In genomic region chr22:31754813-31755212, GRCh38 we compare ENCODE assay signal across 2 cellular contexts.
TF ChIP-seq lines count a peak whose summit lies in the region.

No MANE protein-coding gene starts in this region.

TF ChIP-seq in SK-N-SH, 30 proteins besides CTCF, POLR2A, EP300 and RAD21 (continued from another document):
- TF ChIP-seq, protein P1, sequence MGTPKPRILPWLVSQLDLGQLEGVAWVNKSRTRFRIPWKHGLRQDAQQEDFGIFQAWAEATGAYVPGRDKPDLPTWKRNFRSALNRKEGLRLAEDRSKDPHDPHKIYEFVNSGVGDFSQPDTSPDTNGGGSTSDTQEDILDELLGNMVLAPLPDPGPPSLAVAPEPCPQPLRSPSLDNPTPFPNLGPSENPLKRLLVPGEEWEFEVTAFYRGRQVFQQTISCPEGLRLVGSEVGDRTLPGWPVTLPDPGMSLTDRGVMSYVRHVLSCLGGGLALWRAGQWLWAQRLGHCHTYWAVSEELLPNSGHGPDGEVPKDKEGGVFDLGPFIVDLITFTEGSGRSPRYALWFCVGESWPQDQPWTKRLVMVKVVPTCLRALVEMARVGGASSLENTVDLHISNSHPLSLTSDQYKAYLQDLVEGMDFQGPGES (IDR thresholded peaks at IDR 0.05; ENCODE audit: low read depth, low read length): no peak
- no peak for TF ChIP-seq NRF1 (IDR thresholded peaks at IDR 0.05; ENCODE audit: low read depth, low read length)
TF ChIP-seq in SK-N-SH: peak in this region for 0.

TF ChIP-seq in SK-N-SH treated with all-trans-retinoic acid at 6 μM for 48 hours, 23 proteins besides CTCF, POLR2A, EP300 and RAD21 (continued from another document):
- TF ChIP-seq TSHZ2 (CRISPR knock-in tag; IDR thresholded peaks at IDR 0.05) (no peak), CREB5 (CRISPR knock-in tag; IDR thresholded peaks at IDR 0.05; ENCODE audit: low read depth) (no peak), ZFP3 (CRISPR knock-in tag; IDR thresholded peaks at IDR 0.05) (no peak)
